8 cellular contexts compared by ENCODE assay signal in genomic region chr1:151908228-151908691, GRCh38. TPM values are rescaled to one million over a fixed set of nuclear protein-coding genes. Genes with fewer than 3 reads are reported as not detected.
DNase-seq lines count a peak whose midpoint lies in the region; ATAC-seq and TF ChIP-seq lines count a peak whose summit lies in the region.

No MANE protein-coding gene starts in this region.

- peak overlapping the region; percentile 61 for H3K27ac ChIP-seq in CD4-positive, alpha-beta memory T cell (ENCODE audit: low read depth, low read length)
- H3K27ac ChIP-seq in IMR-90 (ENCODE audit: insufficient read depth, low read length) (no peak overlapping the region), ascending aorta (no peak overlapping the region)
- H3K27ac ChIP-seq in naive thymus-derived CD4-positive, alpha-beta T cell (ENCODE audit: low read depth, low read length): peak overlapping the region; percentile 18

- H3K27me3 ChIP-seq in CD4-positive, alpha-beta memory T cell (ENCODE audit: insufficient read depth, low read length): no peaks in the 10 kb centered on the region
- no peaks in the 10 kb centered on the region for H3K27me3 ChIP-seq in IMR-90 (ENCODE audit: control insufficient read depth, insufficient read depth, low read length)
- H3K27me3 ChIP-seq in ascending aorta: no peaks in the 10 kb centered on the region
- H3K27me3 ChIP-seq in naive thymus-derived CD4-positive, alpha-beta T cell (ENCODE audit: control insufficient read depth in 2 of 2, insufficient read depth in 2 of 2, low read length in 2 of 2): no peaks in the 10 kb centered on the region

- in situ Hi-C loops in IMR-90 (cut with MboI; ENCODE audit: low sequenced_read_pairs): no loop called here

- ATAC-seq in IMR-90 (ENCODE audit: low read depth): no peak
- ATAC-seq in naive thymus-derived CD4-positive, alpha-beta T cell: no peak
- no peak for ATAC-seq in HG03520 (IDR thresholded peaks at IDR 0.05; ENCODE audit: unreplicated experiment)

- peak overlapping the region; percentile 76 to 79 for H3K4me3 ChIP-seq in CD4-positive, alpha-beta memory T cell (ENCODE audit: low read length in 2 of 2)
- no peak overlapping the region for H3K4me3 ChIP-seq in IMR-90 (ENCODE audit: insufficient read depth, low read depth, low read length)
- H3K4me3 ChIP-seq in ascending aorta: peak overlapping the region; percentile 64 to 71
- peak overlapping the region; percentile 67 for H3K4me3 ChIP-seq in naive thymus-derived CD4-positive, alpha-beta T cell (ENCODE audit: low read length)

- peak overlapping the region; percentile 83 to 88 (median 86) for H3K4me3 Mint-ChIP-seq in CD4-positive, alpha-beta memory T cell
- peak overlapping the region; percentile 79 to 93 (median 88) for H3K4me3 Mint-ChIP-seq in naive thymus-derived CD4-positive, alpha-beta T cell

- no peak overlapping the region for H4K5ac ChIP-seq in IMR-90 (ENCODE audit: low read depth, low read length)

- H3K9ac ChIP-seq in IMR-90 (ENCODE audit: low read depth, low read length): no peak overlapping the region

- no peak overlapping the region for H2BK20ac ChIP-seq in IMR-90 (ENCODE audit: low read depth, low read length)

- no peak overlapping the region for H2BK120ac ChIP-seq in IMR-90 (ENCODE audit: low read depth, low read length)

- no peak overlapping the region for H3K14ac ChIP-seq in IMR-90 (replicated peaks; ENCODE audit: low read depth, low read length)

- peaks cover 12 to 25% of the 10 kb centered on the region in 2 experiments; a peak in 3 of 4 replicates for H3K79me1 ChIP-seq in IMR-90 (ENCODE audit: low read depth in 1 of 2, low read length in 2 of 2)

- intact Hi-C loops in CD4-positive, alpha-beta memory T cell (cut with micrococcal nuclease): loop anchor here (5.0 kb wide), 1 partner anchor 71 kb away; the partner anchor contains the start of gene C2CD4D
- intact Hi-C loops in IMR-90 (cut with micrococcal nuclease): loop anchor here (2.0 kb wide), 1 partner anchor 145 kb away; the partner anchor contains the start of gene MRPL9
- intact Hi-C loops in ascending aorta (cut with DNase I): no loop called here
- intact Hi-C loops in naive thymus-derived CD4-positive, alpha-beta T cell (cut with micrococcal nuclease): loop anchor here (2.0 to 5.0 kb wide), 3 partner anchors 17 to 451 kb away; partner anchors contain the start of genes MRPL9 (in 1 of the 2) and POGZ (in 1 of the 2)

- peak overlapping the region; percentile 11 to 93; a peak in 1 of 4 replicates for H4K8ac ChIP-seq in IMR-90 (ENCODE audit: low read depth in 2 of 2, low read length in 2 of 2)

- peaks cover 65% of the 10 kb centered on the region for H3K4me1 ChIP-seq in CD4-positive, alpha-beta memory T cell (ENCODE audit: insufficient read depth, low read length)
- H3K4me1 ChIP-seq in IMR-90 (ENCODE audit: control insufficient read depth, insufficient read depth, low read length) (no peaks in the 10 kb centered on the region), ascending aorta (peaks cover 4 to 7% of the 10 kb centered on the region in 2 donors)
- H3K4me1 ChIP-seq in naive thymus-derived CD4-positive, alpha-beta T cell (ENCODE audit: control insufficient read depth in 2 of 2, insufficient read depth in 2 of 2, low read length in 2 of 2): peaks cover 26 to 49% of the 10 kb centered on the region in 2 donors

- no peak for TF ChIP-seq POLR2A in IMR-90 (IDR thresholded peaks at IDR 0.05; ENCODE audit: low read depth, low read length)

- peak overlapping the region; percentile 61 to 93 (median 86) for H3K27ac Mint-ChIP-seq in CD4-positive, alpha-beta memory T cell
- H3K27ac Mint-ChIP-seq in naive thymus-derived CD4-positive, alpha-beta T cell: peak overlapping the region; percentile 65 to 98 (median 89)

- no peak overlapping the region for H3K4ac ChIP-seq in IMR-90 (ENCODE audit: low read depth, low read length)

- H3K36me3 Mint-ChIP-seq in CD4-positive, alpha-beta memory T cell: peaks cover 27 to 33% of the 10 kb centered on the region in 2 donors
- peaks cover 11 to 48% (median 33%) of the 10 kb centered on the region in 5 donors for H3K36me3 Mint-ChIP-seq in naive thymus-derived CD4-positive, alpha-beta T cell

- H3K9me1 ChIP-seq in IMR-90 (ENCODE audit: insufficient read depth, low read length): 0 out of 2 replicates have a peak, but pooled peaks cover 5% of the 10 kb centered on the region

- H2BK15ac ChIP-seq in IMR-90 (ENCODE audit: low read depth, low read length): no peak overlapping the region

- H2AK5ac ChIP-seq in IMR-90 (ENCODE audit: low read depth, low read length): no peak overlapping the region; the same call in 1 of the 2 replicates

- H3K9me3 ChIP-seq in CD4-positive, alpha-beta memory T cell (ENCODE audit: control insufficient read depth in 1 of 2, low read length in 2 of 2): peaks cover 0 to 8% of the 10 kb centered on the region in 2 donors
- H3K9me3 ChIP-seq in IMR-90 (ENCODE audit: control insufficient read depth, insufficient read depth, low read length) (peaks cover 5% of the 10 kb centered on the region; the same call in 1 of the 2 replicates), ascending aorta (no peaks in the 10 kb centered on the region)
- H3K9me3 ChIP-seq in naive thymus-derived CD4-positive, alpha-beta T cell (ENCODE audit: control insufficient read depth in 2 of 3, low read length in 3 of 3): peaks cover 0 to 14% (median 4%) of the 10 kb centered on the region in 3 experiments

- H2AK9ac ChIP-seq in IMR-90 (replicated peaks; ENCODE audit: low read depth, low read length, poor library complexity): no peak overlapping the region

- CTCF ChIA-PET in CD4-positive, alpha-beta memory T cell (lab: Charles Lee; ENCODE audit: partially characterized antibody): interaction anchor here (0.7 to 4.5 kb wide), 6 partner anchors 9 to 126 kb away, joined by 3 to 48 read pairs (median 14); no protein-coding TSS in a partner anchor
- CTCF ChIA-PET in IMR-90 (lab: Yijun Ruan, JAX): interaction anchor here (1.6 kb wide), 1 partner anchor 93 kb away, joined by 8 read pairs; no protein-coding TSS in a partner anchor
- CTCF ChIA-PET in naive thymus-derived CD4-positive, alpha-beta T cell (lab: Charles Lee): interaction anchor here (0.6 to 4.9 kb wide), 5 partner anchors 10 to 913 kb away, joined by 3 to 31 read pairs (median 4); no protein-coding TSS in a partner anchor

- TF ChIP-seq CTCF in IMR-90 (conservative IDR thresholded peaks at IDR 0.05; ENCODE audit: low read depth, low read length) (peak; percentile 11; the same call in 1 of the 2 replicates), ascending aorta (IDR thresholded peaks at IDR 0.05) (no peak)

- TSS peak; percentile 60 for BruUV-seq in IMR-90 (replicated peaks; lab: Mats Ljungman, UMichigan)

- no peak overlapping the region for H3K4me2 ChIP-seq in IMR-90 (ENCODE audit: low read depth, low read length)

- H3K27me3 Mint-ChIP-seq in CD4-positive, alpha-beta memory T cell: no peaks in the 10 kb centered on the region
- peaks cover 0 to 8% (median 0%) of the 10 kb centered on the region in 5 donors for H3K27me3 Mint-ChIP-seq in naive thymus-derived CD4-positive, alpha-beta T cell

- H3K56ac ChIP-seq in IMR-90 (ENCODE audit: extremely low read depth, insufficient read depth, low read length): no peak overlapping the region

- POLR2A ChIA-PET in CD4-positive, alpha-beta memory T cell (lab: Charles Lee; ENCODE audit: partially characterized antibody): interaction anchor here (1.0 to 9.6 kb wide), 9 partner anchors 9 to 145 kb away, joined by 3 to 248 read pairs (median 4); partner anchors contain the start of gene C2CD4D
- POLR2A ChIA-PET in IMR-90 (lab: Charles Lee; ENCODE audit: unreplicated experiment): no interaction called here
- POLR2A ChIA-PET in naive thymus-derived CD4-positive, alpha-beta T cell (lab: Charles Lee): interaction anchor here (0.6 to 6.2 kb wide), 10 partner anchors 9 to 68 kb away, joined by 3 to 133 read pairs (median 6); no protein-coding TSS in a partner anchor

- dilution Hi-C loops in IMR-90 (cut with HindIII; ENCODE audit: low sequenced_read_pairs, unreplicated experiment): loop anchor here (25.0 kb wide), 1 partner anchor 104 kb away; no protein-coding TSS in a partner anchor

- H3K18ac ChIP-seq in IMR-90 (ENCODE audit: low read depth, low read length): no peak overlapping the region

- H3K4me1 Mint-ChIP-seq in CD4-positive, alpha-beta memory T cell: peaks cover 31 to 60% (median 50%) of the 10 kb centered on the region in 4 donors
- peaks cover 29 to 59% (median 49%) of the 10 kb centered on the region in 7 donors for H3K4me1 Mint-ChIP-seq in naive thymus-derived CD4-positive, alpha-beta T cell

- no peak for DNase-seq in CD4-positive, alpha-beta memory T cell
- peak; percentile 24 for DNase-seq in IMR-90
- DNase-seq in ascending aorta (ENCODE audit: low spot score in 2 of 2): no peak
- DNase-seq in naive thymus-derived CD4-positive, alpha-beta T cell: no peak
- DNase-seq in KG1 (lab: John Stamatoyannopoulos, UW): no peak
- DNase-seq in cerebellar cortex (ENCODE audit: low spot score): no peak
- no peak for DNase-seq in nucleus accumbens (lab: John Stamatoyannopoulos, UW)

- no peak overlapping the region for H2AFZ ChIP-seq in IMR-90 (replicated peaks; ENCODE audit: low read length, poor library complexity)

- H3K23ac ChIP-seq in IMR-90 (ENCODE audit: low read depth, low read length): no peak overlapping the region

- no peak overlapping the region for H2BK5ac ChIP-seq in IMR-90 (ENCODE audit: low read depth, low read length, poor library complexity, severe bottlenecking)

- WGBS in IMR-90 (ENCODE audit: extremely low coverage in 2 of 2, insufficient read length in 1 of 2), 2 experiments: 100% methylated on average over 1 of the region's 10 CpGs; no CpG with 5 or more reads in 1 of the 2 experiments

- H4K20me1 ChIP-seq in IMR-90 (ENCODE audit: insufficient read depth, low read length): no peaks in the 10 kb centered on the region

- peaks cover 0 to 19% (median 13%) of the 10 kb centered on the region in 8 donors for H3K9me3 Mint-ChIP-seq in CD4-positive, alpha-beta memory T cell
- H3K9me3 Mint-ChIP-seq in naive thymus-derived CD4-positive, alpha-beta T cell: peaks cover 0 to 37% (median 23%) of the 10 kb centered on the region in 11 donors

- TF ChIP-seq RAD21 in IMR-90 (IDR thresholded peaks at IDR 0.05; ENCODE audit: low read length): no peak

- H4K91ac ChIP-seq in IMR-90 (ENCODE audit: insufficient read depth, low read depth, low read length): no peak overlapping the region

- no peaks in the 10 kb centered on the region for H3K36me3 ChIP-seq in CD4-positive, alpha-beta memory T cell (ENCODE audit: insufficient read depth, low read length)
- peaks cover 4% of the 10 kb centered on the region; the same call in 1 of the 2 replicates for H3K36me3 ChIP-seq in IMR-90 (ENCODE audit: control insufficient read depth, insufficient read depth, low read length)
- peaks cover 0 to 3% of the 10 kb centered on the region in 2 donors for H3K36me3 ChIP-seq in ascending aorta
- H3K36me3 ChIP-seq in naive thymus-derived CD4-positive, alpha-beta T cell (ENCODE audit: control insufficient read depth in 2 of 3, insufficient read depth in 3 of 3, low read length in 3 of 3): peaks cover 0 to 9% (median 0%) of the 10 kb centered on the region in 3 experiments

RNA-seq across cellular contexts. Expression of gene THEM4, which starts 1.1 kb away (rescaled TPM):
- 100 to 1,000 TPM; 105 to 106 TPM for total RNA-seq in CD4-positive, alpha-beta memory T cell
- 100 to 1,000 TPM; 113 to 122 TPM for polyA plus RNA-seq in CD4-positive, alpha-beta memory T cell
- total RNA-seq in IMR-90 (2012; rRNA removed) (7.3 and 8.3 TPM in 2 replicates), ascending aorta (7.7 TPM)
- 12.2 and 15.7 TPM in 2 replicates for polyA plus RNA-seq in IMR-90 (2012; rRNA removed)
- polyA plus RNA-seq in IMR-90 (2012; cell fraction: cytosol; rRNA removed): 5.9 and 6.6 TPM in 2 replicates
- polyA plus RNA-seq in IMR-90 (2012; cell fraction: nucleus; rRNA removed; ENCODE audit: low replicate concordance): 4.0 and 16.7 TPM in 2 replicates
- 100 to 1,000 TPM in 2 of 5 experiments, 10 to 100 TPM in 3; 37.6 to 143 (median 44.6) TPM for total RNA-seq in naive thymus-derived CD4-positive, alpha-beta T cell
- polyA plus RNA-seq in naive thymus-derived CD4-positive, alpha-beta T cell: 100 to 1,000 TPM; 113 to 122 TPM

RNA-seq across cellular contexts. Expression of gene THEM5, which starts 54.7 kb away (rescaled TPM):
- total RNA-seq in CD4-positive, alpha-beta memory T cell: not detected
- under 1 TPM in 1 of 2 donors, not detected in 1; 0.40 TPM for polyA plus RNA-seq in CD4-positive, alpha-beta memory T cell
- not detected in 2 replicates for total RNA-seq in IMR-90 (2012; rRNA removed)
- polyA plus RNA-seq in IMR-90 (2012; rRNA removed): not detected in 2 replicates
- not detected in 2 replicates for polyA plus RNA-seq in IMR-90 (2012; cell fraction: cytosol; rRNA removed)
- not detected in 2 replicates for polyA plus RNA-seq in IMR-90 (2012; cell fraction: nucleus; rRNA removed; ENCODE audit: low replicate concordance)
- not detected for total RNA-seq in ascending aorta
- not detected for total RNA-seq in naive thymus-derived CD4-positive, alpha-beta T cell
- polyA plus RNA-seq in naive thymus-derived CD4-positive, alpha-beta T cell: not detected

Comparison
In these comparisons a context has a peak if more than half of its experiments do, and no peak if none do; other contexts are left out.
1. H3K27ac ChIP-seq: peak in CD4-positive, alpha-beta memory T cell (single experiment) and naive thymus-derived CD4-positive, alpha-beta T cell (single experiment); none in IMR-90 (single experiment) and ascending aorta (0 of 2).